Comparison of ENCODE assay signal across 26 cellular contexts in the genomic region with DNA sequence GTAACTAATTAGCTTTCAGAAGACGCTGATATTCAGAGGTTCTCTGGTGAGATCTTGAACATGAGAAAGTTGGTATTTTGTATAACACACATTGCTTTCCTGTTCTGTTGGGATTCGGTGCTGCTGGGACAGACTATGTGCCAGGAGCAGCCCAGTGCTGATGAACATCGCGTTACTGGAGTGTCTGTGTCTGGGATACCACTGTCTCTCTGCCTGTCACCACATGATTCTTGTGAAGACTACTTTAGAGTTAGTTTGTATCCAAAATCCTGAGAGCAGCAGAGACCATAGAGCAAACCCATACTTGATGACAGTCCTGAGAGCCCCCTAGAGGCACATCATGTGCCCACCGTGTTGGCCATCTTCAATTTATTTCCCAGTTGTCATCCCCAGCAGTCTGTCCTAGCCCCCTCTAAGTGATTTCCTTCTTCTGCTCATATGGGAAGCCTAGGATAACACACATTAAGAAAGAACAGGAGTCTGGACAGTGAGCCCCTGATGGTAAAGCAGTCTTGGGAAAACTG. TPM values are rescaled to one million over a fixed set of nuclear protein-coding genes. Genes with fewer than 3 reads are reported as not detected.
A peak's percentile ranks its signal among the peaks of the same experiment; 100 is the strongest.
DNase-seq lines count a peak whose midpoint lies in the region; ATAC-seq and TF ChIP-seq lines count a peak whose summit lies in the region.
"Had no signal": no experiment of that assay in that cellular context is flagged by ENCODE, and none has a peak within 500 bp of the region (broad histone marks: within the 10 kb centered on the region; RNA-seq: fewer than 3 reads in every experiment).

No MANE protein-coding gene starts in this region.

- H3K23ac ChIP-seq in neuronal stem cell (ENCODE audit: low read depth, low read length, poor library complexity), result no peak overlapping the region

- H2BK15ac ChIP-seq in neuronal stem cell (ENCODE audit: low read length), result no peak overlapping the region

- no peak overlapping the region for H3K4me2 ChIP-seq in neuronal stem cell (ENCODE audit: insufficient read depth, low read length, poor library complexity, severe bottlenecking)

- no peak for TF ChIP-seq CTCF in right atrium auricular region (IDR thresholded peaks at IDR 0.05)
- peak; percentile 14 for TF ChIP-seq CTCF in endothelial cell (IDR thresholded peaks at IDR 0.05; ENCODE audit: unreplicated experiment)
- no peak for TF ChIP-seq CTCF in natural killer cell (IDR thresholded peaks at IDR 0.05)

- H2BK5ac ChIP-seq in neuronal stem cell (ENCODE audit: low read length), result no peak overlapping the region

- DNase-seq in Right ventricle myocardium inferior (ENCODE audit: missing footprints) (no peak), right atrium auricular region (ENCODE audit: low spot score) (no peak), NT2/D1 (ENCODE audit: low read depth, low spot score) (peak; percentile 13), endothelial cell (ENCODE audit: low spot score) (peak; percentile 9), neuronal stem cell (ENCODE audit: low spot score) (no peak), natural killer cell (no peak)
- DNase-seq in central memory CD4-positive, alpha-beta T cell, result no peak
- DNase-seq: activated CD4-positive, alpha-beta T cell treated with anti-CD3 and anti-CD28 coated beads, Interleukin-2, amount 50 U/mL, for 1 hour; activated CD8-positive, alpha-beta memory T cell treated with anti-CD3 and anti-CD28 coated beads, Interleukin-2, amount 50 U/mL, for 4 hours; activated naive CD8-positive, alpha-beta T cell treated with anti-CD3 and anti-CD28 coated beads for 36 hours; effector CD8-positive, alpha-beta T cell; EL; GM23248; NCI-H146; NCI-H524 treated with DMSO at 0.1 percent for 48 hours; T-helper 17 cell; uterus had no signal

- no peak overlapping the region for H2BK12ac ChIP-seq in neuronal stem cell (ENCODE audit: low read length)

- H3K14ac ChIP-seq in neuronal stem cell (ENCODE audit: low read length), result no peak overlapping the region

- H3K4me1 Mint-ChIP-seq in endothelial cell (ENCODE audit: unreplicated experiment) (peaks cover 4% of the 10 kb centered on the region), natural killer cell (no peaks in the 10 kb centered on the region)
- H3K4me1 Mint-ChIP-seq: activated naive CD8-positive, alpha-beta T cell treated with anti-CD3 and anti-CD28 coated beads for 36 hours; T-helper 17 cell had no signal

- no peak overlapping the region for H3K4me3 Mint-ChIP-seq in endothelial cell (ENCODE audit: unreplicated experiment)
- no peak overlapping the region for H3K4me3 Mint-ChIP-seq in natural killer cell
- H3K4me3 Mint-ChIP-seq: activated naive CD8-positive, alpha-beta T cell treated with anti-CD3 and anti-CD28 coated beads for 36 hours; IgD-negative memory B cell; mesothelial cell of epicardium; nephron; T-helper 17 cell had no signal

- no peak overlapping the region for H3K18ac ChIP-seq in neuronal stem cell (ENCODE audit: low read length)

- intact Hi-C loops in Right ventricle myocardium inferior (cut with DNase I), result loop anchor here (5.0 kb wide), 1 partner anchor 279 kb away; no protein-coding TSS in a partner anchor
- intact Hi-C loops in natural killer cell (cut with micrococcal nuclease), result no loop called here

- H3K9me3 ChIP-seq in right atrium auricular region (no peaks in the 10 kb centered on the region), NT2/D1 (ENCODE audit: insufficient read depth, low read length) (no peaks in the 10 kb centered on the region), neuronal stem cell (replicated peaks in 1 of 2; ENCODE audit: control insufficient read depth in 2 of 2, insufficient read depth in 1 of 2, low read depth in 1 of 2, low read length in 2 of 2) (no peaks in the 10 kb centered on the region)
- H3K9me3 ChIP-seq: esophagus muscularis mucosa, gastroesophageal sphincter, SJSA1, uterus had no signal

- no peaks in the 10 kb centered on the region for H3K4me1 ChIP-seq in right atrium auricular region
- H3K4me1 ChIP-seq in NT2/D1 (ENCODE audit: insufficient read depth, insufficient read length), result no peaks in the 10 kb centered on the region
- H3K4me1 ChIP-seq in neuronal stem cell (ENCODE audit: control insufficient read depth in 2 of 2, insufficient read depth in 1 of 2, low read depth in 1 of 2, low read length in 2 of 2), result no peaks in the 10 kb centered on the region
- H3K4me1 ChIP-seq: gastroesophageal sphincter, SJSA1, uterus had no signal

- H2AK5ac ChIP-seq in neuronal stem cell (ENCODE audit: low read depth, low read length), result no peak overlapping the region

- WGBS in neuronal stem cell (ENCODE audit: extremely low coverage in 2 of 2, insufficient read length in 2 of 2, insufficient replicate concordance in 1 of 2), 2 donors, result no CpG with 5 or more reads among the region's 5 CpGs

- no peaks in the 10 kb centered on the region for H3K36me3 Mint-ChIP-seq in endothelial cell (ENCODE audit: low read depth, unreplicated experiment)
- H3K36me3 Mint-ChIP-seq in natural killer cell, result no peaks in the 10 kb centered on the region
- H3K36me3 Mint-ChIP-seq: activated naive CD8-positive, alpha-beta T cell treated with anti-CD3 and anti-CD28 coated beads for 36 hours; IgD-negative memory B cell; mesothelial cell of epicardium had no signal

- H4K91ac ChIP-seq in neuronal stem cell (ENCODE audit: low read depth, low read length, poor library complexity), result no peak overlapping the region

- H4K8ac ChIP-seq in neuronal stem cell (ENCODE audit: low read depth, low read length), result no peak overlapping the region

- H2BK120ac ChIP-seq in neuronal stem cell (ENCODE audit: low read depth, low read length), result no peak overlapping the region

- H3K36me3 ChIP-seq in right atrium auricular region (no peaks in the 10 kb centered on the region), NT2/D1 (ENCODE audit: insufficient read depth, insufficient read length, low read length) (no peaks in the 10 kb centered on the region), neuronal stem cell (replicated peaks in 1 of 2; ENCODE audit: control insufficient read depth in 2 of 2, insufficient read depth in 2 of 2, low read length in 2 of 2) (no peaks in the 10 kb centered on the region)
- H3K36me3 ChIP-seq: esophagus muscularis mucosa, gastroesophageal sphincter, SJSA1, uterus had no signal

- H3K9me3 Mint-ChIP-seq in endothelial cell (ENCODE audit: unreplicated experiment), result no peaks in the 10 kb centered on the region
- H3K9me3 Mint-ChIP-seq in natural killer cell, result peaks cover 4 to 5% of the 10 kb centered on the region in 2 donors
- H3K9me3 Mint-ChIP-seq: activated naive CD8-positive, alpha-beta T cell treated with anti-CD3 and anti-CD28 coated beads for 36 hours; IgD-negative memory B cell; mesothelial cell of epicardium; nephron had no signal

- H3K27ac Mint-ChIP-seq in endothelial cell (ENCODE audit: unreplicated experiment) (no peak overlapping the region), natural killer cell (no peak overlapping the region)
- H3K27ac Mint-ChIP-seq: activated naive CD8-positive, alpha-beta T cell treated with anti-CD3 and anti-CD28 coated beads for 36 hours; IgD-negative memory B cell; mesothelial cell of epicardium; nephron; T-helper 17 cell had no signal

- H3K4me3 ChIP-seq in right atrium auricular region, result no peak overlapping the region
- H3K4me3 ChIP-seq in NT2/D1 (ENCODE audit: insufficient read length, low read depth), result no peak overlapping the region
- H3K4me3 ChIP-seq in neuronal stem cell (ENCODE audit: low read length in 2 of 2), result no peak overlapping the region
- H3K4me3 ChIP-seq: esophagus muscularis mucosa, gastroesophageal sphincter, GM23248, SJSA1, uterus had no signal

- ATAC-seq in Right ventricle myocardium inferior (peak; percentile 35), natural killer cell (no peak), GM21737 (IDR thresholded peaks at IDR 0.05; ENCODE audit: unreplicated experiment) (no peak)
- ATAC-seq: gastroesophageal sphincter, T-helper 17 cell had no signal

- peak overlapping the region; percentile 24 for H2AFZ ChIP-seq in neuronal stem cell (ENCODE audit: low read length)
- H2AFZ ChIP-seq: GM23248 had no signal

- no peaks in the 10 kb centered on the region for H3K27me3 Mint-ChIP-seq in endothelial cell (ENCODE audit: unreplicated experiment)
- H3K27me3 Mint-ChIP-seq in natural killer cell (ENCODE audit: low read depth in 2 of 2), result no peaks in the 10 kb centered on the region
- H3K27me3 Mint-ChIP-seq: IgD-negative memory B cell, T-helper 17 cell had no signal

- no peak overlapping the region for H3K4ac ChIP-seq in neuronal stem cell (ENCODE audit: low read length)

- no peak overlapping the region for H3K27ac ChIP-seq in right atrium auricular region
- no peak overlapping the region for H3K27ac ChIP-seq in neuronal stem cell (replicated peaks; ENCODE audit: low read length)
- H3K27ac ChIP-seq: esophagus muscularis mucosa, gastroesophageal sphincter, GM23248, SJSA1, uterus had no signal

- H3K27me3 ChIP-seq in right atrium auricular region, result no peaks in the 10 kb centered on the region
- no peaks in the 10 kb centered on the region for H3K27me3 ChIP-seq in NT2/D1 (ENCODE audit: insufficient read depth, insufficient read length)
- H3K27me3 ChIP-seq in neuronal stem cell (ENCODE audit: control insufficient read depth in 3 of 3, insufficient read depth in 3 of 3, low read depth in 1 of 3, low read length in 3 of 3), result no peaks in the 10 kb centered on the region
- H3K27me3 ChIP-seq: esophagus muscularis mucosa, gastroesophageal sphincter, SJSA1, uterus had no signal

- H3K9ac ChIP-seq in NT2/D1 (ENCODE audit: insufficient read length, low read depth) (no peak overlapping the region), neuronal stem cell (ENCODE audit: low read depth, low read length, poor library complexity) (no peak overlapping the region)
- H3K9ac ChIP-seq: GM23248 had no signal

- no peaks in the 10 kb centered on the region for H3K79me1 ChIP-seq in neuronal stem cell (ENCODE audit: low read depth, low read length)

RNA-seq across cellular contexts. Expression of gene TINAG, which starts 41.8 kb away (rescaled TPM):
- total RNA-seq in Right ventricle myocardium inferior (not detected), right atrium auricular region (under 1 TPM in 1 of 2 donors, not detected in 1; 0.51 TPM), endothelial cell (ENCODE audit: unreplicated experiment) (not detected), natural killer cell (not detected)
- not detected for polyA plus RNA-seq in neuronal stem cell (2013, experiment 1 of 2)
- not detected for polyA plus RNA-seq in neuronal stem cell (2013, experiment 2 of 2)
- total RNA-seq: activated naive CD8-positive, alpha-beta T cell treated with anti-CD3 and anti-CD28 coated beads for 36 hours; esophagus muscularis mucosa; gastroesophageal sphincter; GM23248; M059J; mesothelial cell of epicardium; SJSA1; T-helper 17 cell; uterus had no signal
- polyA plus RNA-seq: BJ, GM23248, IgD-negative memory B cell had no signal

Comparison
In these comparisons a context has a peak if more than half of its experiments do, and no peak if none do; other contexts are left out.
1. DNase-seq: peak in NT2/D1 (single experiment) and endothelial cell (single experiment); none in Right ventricle myocardium inferior (single experiment), right atrium auricular region (single experiment), neuronal stem cell (single experiment), natural killer cell (single experiment) and central memory CD4-positive, alpha-beta T cell (single experiment).